ENCODE assay signal across 1 cellular context in the genomic region with DNA sequence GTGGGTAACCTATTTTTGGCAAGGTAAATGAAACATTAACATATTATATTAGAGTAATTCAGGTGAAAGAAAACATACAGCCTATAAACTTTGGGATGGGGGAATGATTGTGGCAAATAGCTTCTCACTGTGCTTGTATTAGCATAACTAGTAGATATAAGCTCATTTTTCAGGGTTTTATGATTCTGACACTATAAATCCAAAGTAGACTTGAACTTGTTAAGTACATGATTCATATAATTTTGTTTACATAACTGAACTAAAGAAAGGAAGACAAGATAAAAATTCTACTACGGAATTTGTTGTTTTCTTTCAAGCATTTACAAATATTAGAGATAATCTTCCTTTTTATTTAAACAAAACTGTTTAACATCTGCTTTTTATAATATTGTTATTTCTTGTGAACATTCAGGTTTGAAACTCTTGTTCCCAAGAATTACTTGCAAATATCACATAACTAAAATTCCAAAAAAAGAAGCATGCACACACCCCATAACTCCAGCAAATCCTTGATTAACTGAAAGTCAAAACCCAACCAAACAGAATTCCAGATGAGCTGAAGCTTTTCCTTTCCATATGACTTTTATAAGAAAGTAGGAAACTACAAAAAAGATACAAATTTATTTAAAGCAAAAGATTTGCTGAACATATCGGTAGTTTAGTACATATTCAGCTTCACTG.
TF ChIP-seq lines count a peak whose summit lies in the region.

No MANE protein-coding gene starts in this region.

TF ChIP-seq in IMR-90, 13 proteins besides CTCF, POLR2A, EP300 and RAD21:
- no peak for TF ChIP-seq FOS (IDR thresholded peaks at IDR 0.05; ENCODE audit: low read depth, low read length)
- TF ChIP-seq, protein P1, sequence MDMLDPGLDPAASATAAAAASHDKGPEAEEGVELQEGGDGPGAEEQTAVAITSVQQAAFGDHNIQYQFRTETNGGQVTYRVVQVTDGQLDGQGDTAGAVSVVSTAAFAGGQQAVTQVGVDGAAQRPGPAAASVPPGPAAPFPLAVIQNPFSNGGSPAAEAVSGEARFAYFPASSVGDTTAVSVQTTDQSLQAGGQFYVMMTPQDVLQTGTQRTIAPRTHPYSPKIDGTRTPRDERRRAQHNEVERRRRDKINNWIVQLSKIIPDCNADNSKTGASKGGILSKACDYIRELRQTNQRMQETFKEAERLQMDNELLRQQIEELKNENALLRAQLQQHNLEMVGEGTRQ (IDR thresholded peaks at IDR 0.05; ENCODE audit: low read depth, low read length), result no peak
- TF ChIP-seq NFE2L2 (IDR thresholded peaks at IDR 0.05; ENCODE audit: low read depth, low read length), result no peak
